17 cellular contexts compared by ENCODE assay signal in the genomic region with DNA sequence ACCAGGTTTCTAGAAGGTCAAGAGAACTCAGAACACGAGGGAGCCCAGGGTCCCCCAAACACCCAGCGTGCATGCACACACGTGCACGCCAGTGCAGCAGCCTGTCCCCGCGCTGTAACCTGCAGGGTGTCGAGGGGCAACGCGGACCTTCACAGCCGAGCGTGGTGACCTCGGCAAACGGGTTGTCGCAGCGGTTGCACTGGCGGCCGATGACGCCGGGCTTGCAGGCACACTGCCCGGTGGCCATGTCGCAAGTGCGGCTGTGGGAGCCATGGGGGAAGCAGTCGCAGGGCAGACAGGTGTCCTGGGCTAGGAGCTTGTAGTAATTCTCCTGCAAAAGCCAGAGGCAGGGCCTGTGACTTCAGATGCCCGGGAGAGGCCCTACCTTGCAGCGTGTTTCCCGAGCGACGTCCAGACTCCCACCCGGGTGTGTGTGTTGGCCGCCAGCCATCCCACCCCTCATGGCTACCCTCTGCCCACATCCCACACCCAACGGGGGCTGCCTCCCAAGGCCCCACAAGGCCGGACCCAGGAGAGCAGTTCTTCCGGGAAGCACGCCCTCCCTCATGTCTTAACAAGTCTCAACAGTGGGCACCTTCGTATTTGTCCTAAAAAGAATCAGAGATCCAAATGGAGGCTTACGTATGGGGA.
"Had no signal": no experiment of that assay in that cellular context is flagged by ENCODE, and none has a peak within 500 bp of the region (broad histone marks: within the 10 kb centered on the region; RNA-seq: fewer than 3 reads in every experiment).

No MANE protein-coding gene starts in this region.

- H3K4me3 Mint-ChIP-seq: activated CD4-positive, alpha-beta T cell treated with anti-CD3 and anti-CD28 coated beads, Interleukin-2, amount 10 ng/mL, durations not matched to agents 24 days and 14 days; activated CD8-positive, alpha-beta T cell treated with anti-CD3 and anti-CD28 coated beads, Interleukin-2, amount 10 ng/mL, durations not matched to agents 7 days and 5 days; activated naive CD4-positive, alpha-beta T cell treated with anti-CD3 and anti-CD28 coated beads, Interleukin-2, amount 10 ng/mL, durations not matched to agents 7 days and 5 days; activated naive CD8-positive, alpha-beta T cell treated with anti-CD3 and anti-CD28 coated beads, Interleukin-2, amount 50 U/mL, for 24 hours; activated T-cell treated with anti-CD3 and anti-CD28 coated beads, Interleukin-2, amount 50 U/mL, for 4 hours; brain; natural killer cell; stimulated activated naive CD8-positive, alpha-beta T cell treated with anti-CD3 and anti-CD28 coated beads, Interleukin-15, amount 100 ng/mL, for 72 hours had no signal

- H3K4me1 Mint-ChIP-seq: brain had no signal

- H3K27me3 Mint-ChIP-seq: activated CD4-positive, alpha-beta T cell treated with anti-CD3 and anti-CD28 coated beads, Interleukin-2, amount 10 ng/mL, durations not matched to agents 24 days and 14 days; activated naive CD8-positive, alpha-beta T cell treated with anti-CD3 and anti-CD28 coated beads, Interleukin-2, amount 50 U/mL, for 24 hours; brain; type B pancreatic cell had no signal

- H3K9me3 Mint-ChIP-seq: activated CD4-positive, alpha-beta T cell treated with anti-CD3 and anti-CD28 coated beads, Interleukin-2, amount 10 ng/mL, durations not matched to agents 24 days and 14 days; activated naive CD4-positive, alpha-beta T cell treated with anti-CD3 and anti-CD28 coated beads, Interleukin-2, amount 10 ng/mL, durations not matched to agents 7 days and 5 days; activated naive CD8-positive, alpha-beta T cell treated with anti-CD3 and anti-CD28 coated beads, Interleukin-2, amount 50 U/mL, for 24 hours; activated T-cell treated with anti-CD3 and anti-CD28 coated beads, Interleukin-2, amount 50 U/mL, for 4 hours; brain; natural killer cell; stimulated activated naive CD8-positive, alpha-beta T cell treated with anti-CD3 and anti-CD28 coated beads, Interleukin-15, amount 100 ng/mL, for 72 hours; type B pancreatic cell had no signal

- H3K27me3 ChIP-seq: suprapubic skin had no signal

- DNase-seq: activated CD4-positive, alpha-beta T cell treated with anti-CD3 and anti-CD28 coated beads, Interleukin-2, amount 10 ng/mL, durations not matched to agents 24 days and 14 days; activated CD8-positive, alpha-beta T cell treated with anti-CD3 and anti-CD28 coated beads, Interleukin-2, amount 10 ng/mL, durations not matched to agents 7 days and 5 days; activated effector memory CD4-positive, alpha-beta T cell treated with Interleukin-2 at 50 U/mL for 16 hours; activated naive CD4-positive, alpha-beta T cell treated with anti-CD3 and anti-CD28 coated beads, Interleukin-2, amount 10 ng/mL, durations not matched to agents 7 days and 5 days; activated naive CD8-positive, alpha-beta T cell treated with anti-CD3 and anti-CD28 coated beads, Interleukin-2, amount 50 U/mL, for 24 hours; activated T-cell treated with anti-CD3 and anti-CD28 coated beads, Interleukin-2, amount 50 U/mL, for 4 hours; left cardiac atrium; lower lobe of right lung; natural killer cell; occipital lobe; stimulated activated naive CD8-positive, alpha-beta T cell treated with anti-CD3 and anti-CD28 coated beads, Interleukin-15, amount 100 ng/mL, for 72 hours; T-helper 1 cell; T-helper 9 cell had no signal

- H3K36me3 Mint-ChIP-seq: activated naive CD4-positive, alpha-beta T cell treated with anti-CD3 and anti-CD28 coated beads, Interleukin-2, amount 10 ng/mL, durations not matched to agents 7 days and 5 days; brain; natural killer cell; type B pancreatic cell had no signal

- H3K9me3 ChIP-seq: lower lobe of right lung, suprapubic skin had no signal

- ATAC-seq: activated CD8-positive, alpha-beta T cell treated with anti-CD3 and anti-CD28 coated beads, Interleukin-2, amount 10 ng/mL, durations not matched to agents 7 days and 5 days; activated naive CD8-positive, alpha-beta T cell treated with anti-CD3 and anti-CD28 coated beads, Interleukin-2, amount 50 U/mL, for 24 hours; activated T-cell treated with anti-CD3 and anti-CD28 coated beads, Interleukin-2, amount 50 U/mL, for 4 hours; natural killer cell; stimulated activated naive CD8-positive, alpha-beta T cell treated with anti-CD3 and anti-CD28 coated beads, Interleukin-15, amount 100 ng/mL, for 72 hours had no signal

- H3K4me3 ChIP-seq: lower lobe of right lung, skin epidermis had no signal

- H3K27ac Mint-ChIP-seq: activated CD4-positive, alpha-beta T cell treated with anti-CD3 and anti-CD28 coated beads, Interleukin-2, amount 10 ng/mL, durations not matched to agents 24 days and 14 days; activated CD8-positive, alpha-beta T cell treated with anti-CD3 and anti-CD28 coated beads, Interleukin-2, amount 10 ng/mL, durations not matched to agents 7 days and 5 days; activated naive CD4-positive, alpha-beta T cell treated with anti-CD3 and anti-CD28 coated beads, Interleukin-2, amount 10 ng/mL, durations not matched to agents 7 days and 5 days; activated naive CD8-positive, alpha-beta T cell treated with anti-CD3 and anti-CD28 coated beads, Interleukin-2, amount 50 U/mL, for 24 hours; natural killer cell; stimulated activated naive CD8-positive, alpha-beta T cell treated with anti-CD3 and anti-CD28 coated beads, Interleukin-15, amount 100 ng/mL, for 72 hours had no signal

- H3K4me1 ChIP-seq: lower lobe of right lung had no signal

- H3K27ac ChIP-seq: lower lobe of right lung, suprapubic skin had no signal
